ENCODE assay signal across 1 cellular context in genomic region chr2:101732773-101733256, GRCh38.
A peak's percentile ranks its signal among the peaks of the same experiment; 100 is the strongest.
TF ChIP-seq lines count a peak whose summit lies in the region.

No MANE protein-coding gene starts in this region.

TF ChIP-seq in HepG2, 621 proteins besides CTCF, POLR2A, EP300 and RAD21 (continues in another document):
- TF ChIP-seq ARID4A (CRISPR knock-in tag; IDR thresholded peaks at IDR 0.05; ENCODE audit: borderline replicate concordance) (no peak), BATF2 (CRISPR knock-in tag; IDR thresholded peaks at IDR 0.05) (no peak), KMT2B (CRISPR knock-in tag; IDR thresholded peaks at IDR 0.05) (0 out of 2 replicates have a peak, but pooled peaks have one; percentile 15), THAP7 (CRISPR knock-in tag; IDR thresholded peaks at IDR 0.05) (no peak), ZFP36L1 (CRISPR knock-in tag; IDR thresholded peaks at IDR 0.05) (0 out of 2 replicates have a peak, but pooled peaks have one; percentile 18), ARID3A (IDR thresholded peaks at IDR 0.05; ENCODE audit: low read depth, low read length) (no peak), GPBP1L1 (CRISPR knock-in tag; IDR thresholded peaks at IDR 0.05) (no peak), ZNF18 (CRISPR knock-in tag; IDR thresholded peaks at IDR 0.05; ENCODE audit: insufficient replicate concordance) (no peak), TBL1XR1 (IDR thresholded peaks at IDR 0.05; ENCODE audit: borderline replicate concordance, low read length, partially characterized antibody) (no peak), ZNF468 (CRISPR knock-in tag; IDR thresholded peaks at IDR 0.05) (peak; percentile 64; the same call in 1 of the 2 replicates), ZHX2 (IDR thresholded peaks at IDR 0.05; ENCODE audit: low read depth) (no peak), ZHX2 (CRISPR knock-in tag; IDR thresholded peaks at IDR 0.05; ENCODE audit: borderline replicate concordance) (no peak), ZNF121 (CRISPR knock-in tag; IDR thresholded peaks at IDR 0.05) (no peak), SIN3B (IDR thresholded peaks at IDR 0.05; ENCODE audit: low read length) (no peak), ZNF75D (CRISPR knock-in tag; IDR thresholded peaks at IDR 0.05; ENCODE audit: borderline replicate concordance) (no peak), HMGXB4 (CRISPR knock-in tag; IDR thresholded peaks at IDR 0.05; ENCODE audit: borderline replicate concordance in 1 of 2, low read depth in 1 of 2) (no peak), E2F1 (CRISPR knock-in tag; IDR thresholded peaks at IDR 0.05) (no peak), KLF6 (CRISPR knock-in tag; IDR thresholded peaks at IDR 0.05) (no peak), ZNF34 (CRISPR knock-in tag; IDR thresholded peaks at IDR 0.05; ENCODE audit: borderline replicate concordance) (no peak), TP53 (CRISPR knock-in tag; conservative IDR thresholded peaks at IDR 0.05) (no peak), ZNF253 (CRISPR knock-in tag; IDR thresholded peaks at IDR 0.05; ENCODE audit: borderline replicate concordance) (peak; percentile 24; the same call in 1 of the 2 replicates), TBX2 (CRISPR knock-in tag; IDR thresholded peaks at IDR 0.05; ENCODE audit: borderline replicate concordance) (no peak), SMAD3 (CRISPR knock-in tag; IDR thresholded peaks at IDR 0.05) (no peak)
